ENCODE assay signal across 8 cellular contexts in genomic region chr1:243851129-243851756, GRCh38. TPM values are rescaled to one million over a fixed set of nuclear protein-coding genes. Genes with fewer than 3 reads are reported as not detected.
DNase-seq lines count a peak whose midpoint lies in the region; ATAC-seq and TF ChIP-seq lines count a peak whose summit lies in the region.

No MANE protein-coding gene starts in this region.

- peaks cover 7% of the 10 kb centered on the region; the same call in 1 of the 2 replicates for H3K27me3 ChIP-seq in HUES48 (ENCODE audit: control insufficient read depth, insufficient read depth, low read length)
- H3K27me3 ChIP-seq in kidney epithelial cell (ENCODE audit: control insufficient read depth, insufficient read depth, low read length), result no peaks in the 10 kb centered on the region

- peak overlapping the region; percentile 99 for H3K27ac ChIP-seq in HUES48 (ENCODE audit: low read depth, low read length)
- H3K27ac ChIP-seq in angular gyrus (ENCODE audit: low read depth, low read length), result peak overlapping the region; percentile 92
- H3K27ac ChIP-seq in substantia nigra (ENCODE audit: low read depth, low read length, poor library complexity, severe bottlenecking), result peak overlapping the region; percentile 88

- H3K36me3 ChIP-seq in HUES48 (ENCODE audit: control insufficient read depth, insufficient read depth, low read length) (no peaks in the 10 kb centered on the region), kidney epithelial cell (ENCODE audit: control insufficient read depth, insufficient read depth, low read length) (no peaks in the 10 kb centered on the region)

- H3K4me3 ChIP-seq in HUES48 (ENCODE audit: low read depth, low read length), result peak overlapping the region; percentile 78
- H3K4me3 ChIP-seq in kidney epithelial cell (ENCODE audit: low read depth, low read length), result peak overlapping the region; percentile 75

- DNase-seq in DMS53 treated with DMSO at 0.1 percent for 48 hours (lab: John Stamatoyannopoulos, UW; ENCODE audit: unreplicated experiment) (peak; percentile 36), kidney epithelial cell (ENCODE audit: low read depth) (no peak), substantia nigra (lab: John Stamatoyannopoulos, UW) (peak in 8 of 49 donors; percentile 11 to 64 (median 38)), NCI-H1417 (lab: John Stamatoyannopoulos, UW) (no peak), NCI-H1105 treated with DMSO at 0.1 percent for 48 hours (lab: John Stamatoyannopoulos, UW) (no peak)

- no peak for TF ChIP-seq CTCF in kidney epithelial cell (IDR thresholded peaks at IDR 0.05; ENCODE audit: insufficient read depth, low read length, poor library complexity, severe bottlenecking)

- peak overlapping the region; percentile 92 for H3K9ac ChIP-seq in HUES48 (ENCODE audit: low read depth, low read length)

- no peaks in the 10 kb centered on the region for H3K9me3 ChIP-seq in HUES48 (ENCODE audit: control insufficient read depth, insufficient read depth, low read length)

- peaks cover 30% of the 10 kb centered on the region for H3K4me1 ChIP-seq in HUES48 (ENCODE audit: control insufficient read depth, insufficient read depth, low read length)

- no peak for ATAC-seq in HG02759 (IDR thresholded peaks at IDR 0.05; ENCODE audit: unreplicated experiment)

RNA-seq across cellular contexts. Expression of gene AKT3, which starts 1.2 kb away (rescaled TPM):
- 12.1 and 13.1 TPM in 2 replicates for total RNA-seq in kidney epithelial cell
